ENCODE assay signal across 3 cellular contexts in genomic region chr14:38190846-38191245, GRCh38. TPM values are rescaled to one million over a fixed set of nuclear protein-coding genes. Genes with fewer than 3 reads are reported as not detected.
"Had no signal": no experiment of that assay in that cellular context is flagged by ENCODE, and none has a peak within 500 bp of the region (broad histone marks: within the 10 kb centered on the region; RNA-seq: fewer than 3 reads in every experiment).

No MANE protein-coding gene starts in this region.

RNA-seq across cellular contexts. Expression of gene SSTR1, which starts 16.9 kb away (rescaled TPM):
- total RNA-seq: K562, OCI-LY7, SK-MEL-5 had no signal
